Comparison of ENCODE assay signal across 15 cellular contexts in the genomic region with DNA sequence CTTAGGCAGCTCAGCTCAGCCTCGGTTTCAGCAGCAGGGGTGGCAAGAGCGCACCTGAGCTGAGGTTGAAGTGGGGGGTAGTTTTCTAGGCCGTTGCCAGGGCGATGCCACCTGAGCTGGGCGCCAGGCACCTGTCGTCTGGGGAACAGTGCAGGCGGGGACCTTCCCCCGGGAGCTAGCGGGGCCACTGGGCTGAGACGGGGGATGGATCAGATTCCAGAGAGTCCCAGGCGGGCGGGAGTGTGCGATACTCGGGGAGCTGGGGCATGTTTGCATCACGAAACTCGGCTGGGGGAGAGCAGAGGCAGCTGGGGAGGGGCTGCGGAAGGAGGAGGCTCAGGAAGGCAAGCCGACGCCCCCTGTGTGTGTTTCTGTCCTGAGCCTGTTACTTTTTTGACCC. TPM values are rescaled to one million over a fixed set of nuclear protein-coding genes. Genes with fewer than 3 reads are reported as not detected.
DNase-seq lines count a peak whose midpoint lies in the region; ATAC-seq, FAIRE-seq and TF ChIP-seq lines count a peak whose summit lies in the region.
"Had no signal": no experiment of that assay in that cellular context is flagged by ENCODE, and none has a peak within 500 bp of the region (broad histone marks: within the 10 kb centered on the region; RNA-seq: fewer than 3 reads in every experiment).

No MANE protein-coding gene starts in this region.

- in situ Hi-C loops in K562 (cut with MboI), result no loop called here

- H4K20me1 ChIP-seq in K562 (replicated peaks; ENCODE audit: control insufficient read depth, insufficient read depth, low read length) (no peaks in the 10 kb centered on the region), neural progenitor cell (ENCODE audit: low read depth) (peaks cover 39% of the 10 kb centered on the region)

- H3K9me3 ChIP-seq in HEK293 (ENCODE audit: control insufficient read depth, insufficient read depth, low read depth, low read length) (no peaks in the 10 kb centered on the region), K562 (replicated peaks; ENCODE audit: control insufficient read depth, insufficient read depth, low read depth, low read length) (no peaks in the 10 kb centered on the region), neural progenitor cell (ENCODE audit: low read depth) (no peaks in the 10 kb centered on the region)
- H3K9me3 ChIP-seq: testis had no signal

- peaks cover 2% of the 10 kb centered on the region for H3K36me3 Mint-ChIP-seq in neural progenitor cell
- H3K36me3 Mint-ChIP-seq: natural killer cell treated with Interleukin-12 subunit alpha and Interleukin-12 subunit beta and Interleukin-15 and Interleukin-18, amount 100 ng/mL, for 72 hours had no signal

- CTCF ChIA-PET in HEK293 (lab: Yijun Ruan, JAX), result interaction anchor here (1.0 kb wide), 1 partner anchor 9 kb away, joined by 3 read pairs; no protein-coding TSS in a partner anchor
- CTCF ChIA-PET in K562 (lab: Yijun Ruan, JAX; ENCODE audit: low intra/inter-chr PET ratio), result no interaction called here

- peaks cover 47% of the 10 kb centered on the region for H3F3A ChIP-seq in neural progenitor cell (ENCODE audit: low read depth)

- TF ChIP-seq EP300 in K562 (IDR thresholded peaks at IDR 0.05; ENCODE audit: low read length), result no peak

- H3K27ac ChIP-seq in HEK293 (ENCODE audit: extremely low read depth, low read depth, low read length) (no peak overlapping the region), K562 (ENCODE audit: extremely low read depth, low read depth, low read length) (no peak overlapping the region), neural progenitor cell (no peak overlapping the region)
- H3K27ac ChIP-seq: testis had no signal

- intact Hi-C loops in K562 (cut with micrococcal nuclease), result no loop called here
- intact Hi-C loops in lower leg skin (cut with DNase I; ENCODE audit: low total_unique reads), result no loop called here
- intact Hi-C loops in left cardiac atrium (cut with DNase I), result no loop called here

- BruUV-seq in K562 (replicated peaks; lab: Mats Ljungman, UMichigan), result no TSS peak

- TF ChIP-seq CTCF in HEK293 (tag by site-specific recombination; IDR thresholded peaks at IDR 0.05), result no peak
- TF ChIP-seq CTCF in K562 (IDR thresholded peaks at IDR 0.05 in 2 of 3, conservative IDR thresholded peaks at IDR 0.05 in 1 of 3; ENCODE audit: insufficient read depth in 2 of 3, low read depth in 1 of 3, low read length in 3 of 3), result no peak
- no peak for TF ChIP-seq CTCF in neural progenitor cell (IDR thresholded peaks at IDR 0.05)
- TF ChIP-seq CTCF in lower leg skin (IDR thresholded peaks at IDR 0.05), result no peak

- H3K9me3 Mint-ChIP-seq in neural progenitor cell, result no peaks in the 10 kb centered on the region
- H3K9me3 Mint-ChIP-seq: activated T-cell treated with anti-CD3 and anti-CD28 coated beads, Interleukin-2, amount 50 U/mL, for 24 hours; natural killer cell treated with Interleukin-12 subunit alpha and Interleukin-12 subunit beta and Interleukin-15 and Interleukin-18, amount 100 ng/mL, for 72 hours had no signal

- H3K4me1 ChIP-seq in HEK293 (ENCODE audit: control insufficient read depth, insufficient read depth, low read length) (no peaks in the 10 kb centered on the region; the same call in 1 of the 2 replicates), K562 (replicated peaks in 1 of 2; ENCODE audit: control insufficient read depth in 2 of 2, insufficient read depth in 2 of 2, low read length in 2 of 2) (peaks cover 34 to 82% of the 10 kb centered on the region in 2 experiments), neural progenitor cell (peaks cover 39% of the 10 kb centered on the region)
- H3K4me1 ChIP-seq: testis had no signal

- H2AFZ ChIP-seq in K562 (ENCODE audit: low read depth, low read length) (no peak overlapping the region), neural progenitor cell (replicated peaks) (no peak overlapping the region)

- H3K4me1 Mint-ChIP-seq in neural progenitor cell, result peaks cover 39% of the 10 kb centered on the region

- H3K4me3 Mint-ChIP-seq in neural progenitor cell, result peak overlapping the region; percentile 75
- H3K4me3 Mint-ChIP-seq: activated T-cell treated with anti-CD3 and anti-CD28 coated beads, Interleukin-2, amount 50 U/mL, for 24 hours; natural killer cell treated with Interleukin-12 subunit alpha and Interleukin-12 subunit beta and Interleukin-15 and Interleukin-18, amount 100 ng/mL, for 72 hours had no signal

- H3K4me3 ChIP-seq in HEK293 (ENCODE audit: low read depth, low read length) (no peak overlapping the region), K562 (no peak overlapping the region), neural progenitor cell (peak overlapping the region; percentile 26), lower leg skin (ENCODE audit: low read depth, poor library complexity, severe bottlenecking) (no peak overlapping the region)
- H3K4me3 ChIP-seq: testis had no signal

- DNase-seq in NCI-H2029 treated with DMSO at 0.1 percent for 48 hours (lab: John Stamatoyannopoulos, UW), result peak; percentile 22
- DNase-seq in K562 (ENCODE audit: extremely low read depth in 1 of 4, low spot score in 3 of 4), result no peak
- peak; percentile 43 for DNase-seq in neural progenitor cell (ENCODE audit: low spot score)
- no peak for DNase-seq in lower leg skin (ENCODE audit: low spot score in 2 of 2)
- DNase-seq in activated CD4-positive, alpha-beta T cell treated with anti-CD3 and anti-CD28 coated beads, Interleukin-2, amount 50 U/mL, for 4 hours, result no peak
- no peak for DNase-seq in left cardiac atrium
- no peak for DNase-seq in cortex of kidney (lab: John Stamatoyannopoulos, UW)
- DNase-seq: activated T-cell treated with anti-CD3 and anti-CD28 coated beads, Interleukin-2, amount 50 U/mL, for 24 hours; GDM1; testis had no signal

- H3K4me2 ChIP-seq in K562 (ENCODE audit: insufficient read depth, low read length), result no peak overlapping the region
- peak overlapping the region; percentile 74 for H3K4me2 ChIP-seq in neural progenitor cell

- 45% methylated on average over 17 of the region's 19 CpGs for WGBS in K562 (ENCODE audit: insufficient coverage, low coverage, missing lambda C conversion rate)
- 10 to 11% methylated on average over 19 of the region's 19 CpGs for WGBS in lower leg skin, 2 donors

- POLR2A ChIA-PET in HEK293 (lab: Yijun Ruan, JAX) (interaction anchor here (0.6 to 1.4 kb wide), 4 partner anchors 9 to 16 kb away, joined by 3 to 5 read pairs (median 4); a partner anchor contains a TSS), K562 (lab: Yijun Ruan, JAX) (no interaction called here)

- H3K27me3 Mint-ChIP-seq in neural progenitor cell (ENCODE audit: insufficient read depth, low read depth), result peaks cover 29% of the 10 kb centered on the region

- TF ChIP-seq POLR2A in K562 (conservative IDR thresholded peaks at IDR 0.05) (no peak), lower leg skin (IDR thresholded peaks at IDR 0.05) (no peak)

- no peak for TF ChIP-seq RAD21 in K562 (CRISPR knock-in tag; conservative IDR thresholded peaks at IDR 0.05 in 1 of 2, IDR thresholded peaks at IDR 0.05 in 1 of 2)

- no peak for ATAC-seq in K562
- no peak for ATAC-seq in left cardiac atrium
- ATAC-seq: natural killer cell treated with Interleukin-12 subunit alpha and Interleukin-12 subunit beta and Interleukin-15 and Interleukin-18, amount 100 ng/mL, for 72 hours had no signal

- H3K9me1 ChIP-seq in K562 (ENCODE audit: control insufficient read depth, insufficient read depth, low read length), result peaks cover 3% of the 10 kb centered on the region

- FAIRE-seq in K562 (lab: Jason Lieb, UNC), result no peak

- H3K9ac ChIP-seq in K562 (ENCODE audit: insufficient read depth in 1 of 2, low read depth in 2 of 2, low read length in 2 of 2) (no peak overlapping the region; a peak in 1 of 4 replicates), neural progenitor cell (no peak overlapping the region)

- H3K27ac Mint-ChIP-seq in neural progenitor cell, result no peak overlapping the region
- H3K27ac Mint-ChIP-seq: activated T-cell treated with anti-CD3 and anti-CD28 coated beads, Interleukin-2, amount 50 U/mL, for 24 hours; natural killer cell treated with Interleukin-12 subunit alpha and Interleukin-12 subunit beta and Interleukin-15 and Interleukin-18, amount 100 ng/mL, for 72 hours had no signal

- H3K27me3 ChIP-seq in K562 (ENCODE audit: control insufficient read depth in 2 of 2, insufficient read depth in 2 of 2, low read length in 2 of 2), result no peaks in the 10 kb centered on the region
- H3K27me3 ChIP-seq in neural progenitor cell, result peaks cover 66% of the 10 kb centered on the region
- H3K27me3 ChIP-seq: testis had no signal

- H3K36me3 ChIP-seq in HEK293 (ENCODE audit: control insufficient read depth in 2 of 2, insufficient read depth in 1 of 2, low read length in 2 of 2) (no peaks in the 10 kb centered on the region), K562 (ENCODE audit: control insufficient read depth, insufficient read depth, low read length) (no peaks in the 10 kb centered on the region), neural progenitor cell (no peaks in the 10 kb centered on the region)

- H3K79me2 ChIP-seq in K562 (ENCODE audit: control insufficient read depth, insufficient read depth, low read length) (peaks cover 4% of the 10 kb centered on the region; the same call in 1 of the 3 replicates), neural progenitor cell (ENCODE audit: low read depth) (peaks cover 14% of the 10 kb centered on the region)

RNA-seq across cellular contexts. Expression of a gene that starts 0.5 kb away (rescaled TPM):
- total RNA-seq in K562 (2011; cell fraction: chromatin; rRNA removed; ENCODE audit: low replicate concordance), result 0.99 and 3.1 TPM in 2 replicates
- total RNA-seq in K562 (2011; cell fraction: nucleolus; rRNA removed), result 2.0 and 3.0 TPM in 2 replicates
- total RNA-seq in K562 (2011; cell fraction: nucleoplasm; rRNA removed), result 1.1 and 1.5 TPM in 2 replicates
- total RNA-seq in K562 (2014; rRNA removed) (0.12 TPM in 1 of 2 replicates, not detected in the other), K562 (2014; rRNA removed; fragmentation: Illumina TruSeq; extraction: Trizol) (not detected in 2 replicates), K562 (2015; rRNA removed; fragmentation: Illumina TruSeq; extraction: Trizol) (0.15 and 0.22 TPM in 2 replicates), K562 (2021) (0.40 and 0.44 TPM in 2 replicates), neural progenitor cell (ENCODE audit: low replicate concordance) (not detected in 2 replicates), lower leg skin (under 1 TPM in 2 of 4 donors, not detected in 2; 0.15 to 0.23 TPM), left cardiac atrium (under 1 TPM; 0.24 TPM)
- polyA plus RNA-seq in K562 (2011; rRNA removed) (0.18 and 0.27 TPM in 2 replicates), K562 (2014; fragmentation: Illumina TruSeq; extraction: Trizol) (0.10 and 0.12 TPM in 2 replicates), K562 (2014; fragmentation: Nextera tagmentation; extraction: Ambion mirVana) (not detected), K562 (2014; rRNA removed) (0.16 and 0.24 TPM in 2 replicates)
- 0.29 and 0.36 TPM in 2 replicates for polyA plus RNA-seq in K562 (2011; cell fraction: cytosol; rRNA removed)
- polyA plus RNA-seq in K562 (2011; cell fraction: nucleus; rRNA removed), result 1.6 and 2.9 TPM in 2 replicates
- polyA plus RNA-seq in K562 (2012), result 0.79 and 2.7 TPM in 2 replicates
- 0.09 and 0.18 TPM in 2 replicates for polyA minus RNA-seq in K562 (2011; rRNA and poly(A)+ RNA removed)
- 1.1 TPM in 1 of 2 replicates, not detected in the other for polyA minus RNA-seq in K562 (2011; cell fraction: cytosol; rRNA and poly(A)+ RNA removed)
- polyA minus RNA-seq in K562 (2011; cell fraction: nucleus; rRNA and poly(A)+ RNA removed), result 0.54 and 1.00 TPM in 2 replicates
- total RNA-seq: dermis microvascular lymphatic vessel endothelial cell, fibroblast of villous mesenchyme had no signal
- polyA plus RNA-seq: BJ had no signal

RNA-seq across cellular contexts. Expression of a gene that starts 5.7 kb away (rescaled TPM):
- total RNA-seq in K562 (2011; cell fraction: chromatin; rRNA removed; ENCODE audit: low replicate concordance), result 0.53 and 0.65 TPM in 2 replicates
- 2.2 and 2.5 TPM in 2 replicates for total RNA-seq in K562 (2011; cell fraction: nucleolus; rRNA removed)
- 0.73 and 0.76 TPM in 2 replicates for total RNA-seq in K562 (2011; cell fraction: nucleoplasm; rRNA removed)
- total RNA-seq in K562 (2014; rRNA removed) (0.23 and 0.49 TPM in 2 replicates), K562 (2014; rRNA removed; fragmentation: Illumina TruSeq; extraction: Trizol) (0.22 and 0.38 TPM in 2 replicates), K562 (2015; rRNA removed; fragmentation: Illumina TruSeq; extraction: Trizol) (0.26 TPM in 1 of 2 replicates, not detected in the other), K562 (2021) (0.75 and 1.1 TPM in 2 replicates), neural progenitor cell (ENCODE audit: low replicate concordance) (31.6 and 60.0 TPM in 2 replicates), lower leg skin (not detected), left cardiac atrium (not detected)
- polyA plus RNA-seq in K562 (2011; rRNA removed) (0.56 and 0.93 TPM in 2 replicates), K562 (2014; fragmentation: Illumina TruSeq; extraction: Trizol) (0.45 and 0.83 TPM in 2 replicates), K562 (2014; fragmentation: Nextera tagmentation; extraction: Ambion mirVana) (not detected), K562 (2014; rRNA removed) (0.20 and 0.32 TPM in 2 replicates)
- 0.58 and 1.1 TPM in 2 replicates for polyA plus RNA-seq in K562 (2011; cell fraction: cytosol; rRNA removed)
- 0.24 and 0.42 TPM in 2 replicates for polyA plus RNA-seq in K562 (2011; cell fraction: nucleus; rRNA removed)
- 0.49 and 1.1 TPM in 2 replicates for polyA plus RNA-seq in K562 (2012)
- polyA minus RNA-seq in K562 (2011; rRNA and poly(A)+ RNA removed), result 0.32 and 0.39 TPM in 2 replicates
- 1.0 and 2.1 TPM in 2 replicates for polyA minus RNA-seq in K562 (2011; cell fraction: cytosol; rRNA and poly(A)+ RNA removed)
- polyA minus RNA-seq in K562 (2011; cell fraction: nucleus; rRNA and poly(A)+ RNA removed), result not detected in 2 replicates
- total RNA-seq: dermis microvascular lymphatic vessel endothelial cell; fibroblast of villous mesenchyme; natural killer cell treated with Interleukin-12 subunit alpha and Interleukin-12 subunit beta and Interleukin-15 and Interleukin-18, amount 100 ng/mL, for 72 hours had no signal

RNA-seq across cellular contexts. Expression of a gene that starts 7.9 kb away (rescaled TPM):
- total RNA-seq in K562 (2011; cell fraction: chromatin; rRNA removed; ENCODE audit: low replicate concordance), result 22.8 and 80.5 TPM in 2 replicates
- total RNA-seq in K562 (2011; cell fraction: nucleolus; rRNA removed), result 79.5 and 92.2 TPM in 2 replicates
- total RNA-seq in K562 (2011; cell fraction: nucleoplasm; rRNA removed), result 54.3 and 65.7 TPM in 2 replicates
- 55.9 and 61.8 TPM in 2 replicates for total RNA-seq in K562 (2014; rRNA removed)
- 15.5 and 16.0 TPM in 2 replicates for total RNA-seq in K562 (2014; rRNA removed; fragmentation: Illumina TruSeq; extraction: Trizol)
- 26.5 and 27.6 TPM in 2 replicates for total RNA-seq in K562 (2015; rRNA removed; fragmentation: Illumina TruSeq; extraction: Trizol)
- total RNA-seq in K562 (2021), result 29.3 and 32.1 TPM in 2 replicates
- polyA plus RNA-seq in K562 (2011; rRNA removed), result 25.7 and 30.0 TPM in 2 replicates
- polyA plus RNA-seq in K562 (2011; cell fraction: cytosol; rRNA removed), result 31.2 and 111 TPM in 2 replicates
- polyA plus RNA-seq in K562 (2011; cell fraction: nucleus; rRNA removed), result 55.9 and 141 TPM in 2 replicates
- polyA plus RNA-seq in K562 (2012), result 22.9 and 23.5 TPM in 2 replicates
- 19.0 and 26.3 TPM in 2 replicates for polyA plus RNA-seq in K562 (2014; fragmentation: Illumina TruSeq; extraction: Trizol)
- polyA plus RNA-seq in K562 (2014; fragmentation: Nextera tagmentation; extraction: Ambion mirVana), result under 1 TPM; 0.41 to 0.66 TPM
- 46.8 and 52.9 TPM in 2 replicates for polyA plus RNA-seq in K562 (2014; rRNA removed)
- 3.7 and 7.9 TPM in 2 replicates for polyA minus RNA-seq in K562 (2011; rRNA and poly(A)+ RNA removed)
- 25.0 and 27.7 TPM in 2 replicates for polyA minus RNA-seq in K562 (2011; cell fraction: cytosol; rRNA and poly(A)+ RNA removed)
- polyA minus RNA-seq in K562 (2011; cell fraction: nucleus; rRNA and poly(A)+ RNA removed), result 29.5 and 30.0 TPM in 2 replicates
- total RNA-seq in neural progenitor cell (ENCODE audit: low replicate concordance), result 6.7 and 14.3 TPM in 2 replicates
- 10 to 100 TPM; 11.7 to 60.0 (median 23.6) TPM for total RNA-seq in lower leg skin
- total RNA-seq in left cardiac atrium, result 10 to 100 TPM; 24.3 to 72.4 TPM

RNA-seq across cellular contexts. Expression of a gene that starts 11.5 kb away (rescaled TPM):
- total RNA-seq in K562 (2011; cell fraction: chromatin; rRNA removed; ENCODE audit: low replicate concordance), result 4.0 and 6.9 TPM in 2 replicates
- total RNA-seq in K562 (2011; cell fraction: nucleolus; rRNA removed), result 7.2 and 7.8 TPM in 2 replicates
- 2.9 and 7.3 TPM in 2 replicates for total RNA-seq in K562 (2011; cell fraction: nucleoplasm; rRNA removed)
- total RNA-seq in K562 (2014; rRNA removed) (19.3 and 32.1 TPM in 2 replicates), K562 (2014; rRNA removed; fragmentation: Illumina TruSeq; extraction: Trizol) (3.9 and 5.1 TPM in 2 replicates), K562 (2015; rRNA removed; fragmentation: Illumina TruSeq; extraction: Trizol) (9.4 and 11.2 TPM in 2 replicates), K562 (2021) (27.8 and 29.0 TPM in 2 replicates), neural progenitor cell (ENCODE audit: low replicate concordance) (1.6 and 15.7 TPM in 2 replicates), lower leg skin (10 to 100 TPM; 27.5 to 41.5 (median 31.9) TPM), left cardiac atrium (10 to 100 TPM; 28.4 to 46.1 TPM)
- polyA plus RNA-seq in K562 (2011; rRNA removed) (5.2 and 8.1 TPM in 2 replicates), K562 (2014; fragmentation: Illumina TruSeq; extraction: Trizol) (15.6 and 31.2 TPM in 2 replicates), K562 (2014; fragmentation: Nextera tagmentation; extraction: Ambion mirVana) (1 to 10 TPM; 2.2 to 4.1 TPM), K562 (2014; rRNA removed) (19.2 and 24.0 TPM in 2 replicates)
- polyA plus RNA-seq in K562 (2011; cell fraction: cytosol; rRNA removed), result 14.9 and 33.5 TPM in 2 replicates
- 15.9 and 23.6 TPM in 2 replicates for polyA plus RNA-seq in K562 (2011; cell fraction: nucleus; rRNA removed)
- polyA plus RNA-seq in K562 (2012), result 33.0 and 38.8 TPM in 2 replicates
- 1.4 and 2.3 TPM in 2 replicates for polyA minus RNA-seq in K562 (2011; rRNA and poly(A)+ RNA removed)
- polyA minus RNA-seq in K562 (2011; cell fraction: cytosol; rRNA and poly(A)+ RNA removed), result 8.2 and 13.5 TPM in 2 replicates
- 2.3 and 4.6 TPM in 2 replicates for polyA minus RNA-seq in K562 (2011; cell fraction: nucleus; rRNA and poly(A)+ RNA removed)

RNA-seq across cellular contexts. Expression of a gene that starts 11.6 kb away (rescaled TPM):
- 53.2 and 110 TPM in 2 replicates for total RNA-seq in K562 (2011; cell fraction: chromatin; rRNA removed; ENCODE audit: low replicate concordance)
- 76.5 and 89.0 TPM in 2 replicates for total RNA-seq in K562 (2011; cell fraction: nucleolus; rRNA removed)
- total RNA-seq in K562 (2011; cell fraction: nucleoplasm; rRNA removed), result 47.3 and 55.1 TPM in 2 replicates
- total RNA-seq in K562 (2014; rRNA removed), result 51.2 and 66.7 TPM in 2 replicates
- 13.2 and 22.3 TPM in 2 replicates for total RNA-seq in K562 (2014; rRNA removed; fragmentation: Illumina TruSeq; extraction: Trizol)
- total RNA-seq in K562 (2015; rRNA removed; fragmentation: Illumina TruSeq; extraction: Trizol), result 42.7 and 46.7 TPM in 2 replicates
- 65.4 and 70.1 TPM in 2 replicates for total RNA-seq in K562 (2021)
- 38.7 and 47.4 TPM in 2 replicates for polyA plus RNA-seq in K562 (2011; rRNA removed)
- polyA plus RNA-seq in K562 (2011; cell fraction: cytosol; rRNA removed), result 53.0 and 93.1 TPM in 2 replicates
- 154 TPM in 2 replicates for polyA plus RNA-seq in K562 (2011; cell fraction: nucleus; rRNA removed)
- 65.3 and 65.6 TPM in 2 replicates for polyA plus RNA-seq in K562 (2012)
- 42.3 and 48.3 TPM in 2 replicates for polyA plus RNA-seq in K562 (2014; fragmentation: Illumina TruSeq; extraction: Trizol)
- 1 to 10 TPM; 2.5 to 5.5 TPM for polyA plus RNA-seq in K562 (2014; fragmentation: Nextera tagmentation; extraction: Ambion mirVana)
- polyA plus RNA-seq in K562 (2014; rRNA removed), result 64.5 and 66.6 TPM in 2 replicates
- 19.6 and 28.3 TPM in 2 replicates for polyA minus RNA-seq in K562 (2011; rRNA and poly(A)+ RNA removed)
- polyA minus RNA-seq in K562 (2011; cell fraction: cytosol; rRNA and poly(A)+ RNA removed), result 32.0 and 41.0 TPM in 2 replicates
- 17.4 and 24.7 TPM in 2 replicates for polyA minus RNA-seq in K562 (2011; cell fraction: nucleus; rRNA and poly(A)+ RNA removed)
- 16.6 and 28.6 TPM in 2 replicates for total RNA-seq in neural progenitor cell (ENCODE audit: low replicate concordance)
- 10 to 100 TPM; 13.2 to 22.1 (median 20.1) TPM for total RNA-seq in lower leg skin
- total RNA-seq in left cardiac atrium, result 10 to 100 TPM; 11.8 to 18.2 TPM

Comparison
In these comparisons a context has a peak if more than half of its experiments do, and no peak if none do; other contexts are left out.
1. DNase-seq: peak in NCI-H2029 treated with DMSO at 0.1 percent for 48 hours (single experiment) and neural progenitor cell (single experiment); none in K562 (0 of 4), lower leg skin (0 of 2), activated CD4-positive, alpha-beta T cell treated with anti-CD3 and anti-CD28 coated beads, Interleukin-2, amount 50 U/mL, for 4 hours (0 of 2), left cardiac atrium (single experiment) and cortex of kidney (single experiment).